2 cellular contexts compared by ENCODE assay signal in genomic region chr22:36336246-36337182, GRCh38.
TF ChIP-seq lines count a peak whose summit lies in the region.

No MANE protein-coding gene starts in this region.

TF ChIP-seq in IMR-90, 13 proteins besides CTCF, POLR2A, EP300 and RAD21:
- TF ChIP-seq RCOR1 (IDR thresholded peaks at IDR 0.05; ENCODE audit: insufficient replicate concordance, low read length) (no peak), CHD1 (IDR thresholded peaks at IDR 0.05; ENCODE audit: low read depth, low read length) (no peak), ELK1 (IDR thresholded peaks at IDR 0.05; ENCODE audit: borderline replicate concordance, low read depth, low read length) (no peak), RFX5 (IDR thresholded peaks at IDR 0.05; ENCODE audit: low read depth, low read length) (no peak), USF2 (IDR thresholded peaks at IDR 0.05; ENCODE audit: low read depth, low read length) (no peak), MXI1 (IDR thresholded peaks at IDR 0.05; ENCODE audit: borderline replicate concordance, low read depth, low read length) (no peak), CEBPB (IDR thresholded peaks at IDR 0.05; ENCODE audit: low read depth, low read length) (no peak), NFE2L2 (IDR thresholded peaks at IDR 0.05; ENCODE audit: low read depth, low read length) (no peak), MAZ (IDR thresholded peaks at IDR 0.05; ENCODE audit: borderline replicate concordance, low read depth, low read length) (no peak)

TF ChIP-seq in HepG2, 621 proteins besides CTCF, POLR2A, EP300 and RAD21:
- TF ChIP-seq WIZ (CRISPR knock-in tag; IDR thresholded peaks at IDR 0.05): no peak
- peak; percentile 29; the same call in 1 of the 2 replicates for TF ChIP-seq ZNF687 (CRISPR knock-in tag; IDR thresholded peaks at IDR 0.05)
- TF ChIP-seq ZNF281 (CRISPR knock-in tag; IDR thresholded peaks at IDR 0.05; ENCODE audit: borderline replicate concordance): peak; percentile 64
- no peak for TF ChIP-seq RXRA (CRISPR knock-in tag; IDR thresholded peaks at IDR 0.05)
- no peak for TF ChIP-seq ZNF569 (CRISPR knock-in tag; IDR thresholded peaks at IDR 0.05; ENCODE audit: borderline replicate concordance)
